In the genomic region with DNA sequence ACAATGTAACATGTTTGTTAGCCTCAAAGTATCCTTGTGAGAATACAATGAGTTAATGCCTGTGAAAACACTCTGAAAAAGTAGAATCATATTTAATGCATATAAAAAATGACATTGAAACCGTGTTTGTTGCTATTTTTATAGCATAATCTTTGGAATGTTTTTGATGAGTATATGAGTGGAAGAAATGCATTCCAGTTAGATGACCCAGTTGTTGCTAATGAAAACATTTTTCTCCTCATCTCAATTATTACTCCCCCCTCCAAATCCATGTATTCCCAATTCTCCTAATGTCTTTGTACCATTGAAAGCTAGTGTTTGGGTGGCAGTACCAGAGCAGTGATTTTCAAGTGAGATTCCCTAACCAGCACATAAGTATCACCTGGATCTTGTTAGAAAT, we compare ENCODE assay signal across 19 cellular contexts.
"Had no signal": no experiment of that assay in that cellular context is flagged by ENCODE, and none has a peak within 500 bp of the region (broad histone marks: within the 10 kb centered on the region; RNA-seq: fewer than 3 reads in every experiment).

No MANE protein-coding gene starts in this region.

- FAIRE-seq: kidney, TTC549, urothelium cell line had no signal

- H3K36me3 Mint-ChIP-seq: activated naive CD8-positive, alpha-beta T cell treated with anti-CD3 and anti-CD28 coated beads for 36 hours; mesothelial cell of epicardium had no signal

- H3K27ac ChIP-seq: body of pancreas, esophagus muscularis mucosa, thyroid gland had no signal

- H3K27ac Mint-ChIP-seq: activated naive CD8-positive, alpha-beta T cell treated with anti-CD3 and anti-CD28 coated beads for 36 hours; mesothelial cell of epicardium; nephron; T-helper 2 cell treated with Interferon-gamma antibody and Interleukin-4, amounts not matched to agents 5 μg/mL and 100 μg/mL, for 36 hours had no signal

- H3K36me3 ChIP-seq: esophagus muscularis mucosa, thyroid gland had no signal

- H3K27me3 ChIP-seq: body of pancreas, esophagus muscularis mucosa, thyroid gland had no signal

- H3K4me1 Mint-ChIP-seq: activated naive CD8-positive, alpha-beta T cell treated with anti-CD3 and anti-CD28 coated beads for 36 hours; mesothelial cell of epicardium had no signal

- H3K4me1 ChIP-seq: body of pancreas, esophagus muscularis mucosa, thyroid gland had no signal

- H3K4me3 ChIP-seq: body of pancreas, esophagus muscularis mucosa, thyroid gland had no signal

- H3K27me3 Mint-ChIP-seq: activated naive CD8-positive, alpha-beta T cell treated with anti-CD3 and anti-CD28 coated beads for 36 hours had no signal

- H3K9me3 Mint-ChIP-seq: activated naive CD8-positive, alpha-beta T cell treated with anti-CD3 and anti-CD28 coated beads for 36 hours; T-helper 2 cell treated with Interferon-gamma antibody and Interleukin-4, amounts not matched to agents 5 μg/mL and 100 μg/mL, for 36 hours had no signal

- DNase-seq: activated CD4-positive, alpha-beta T cell treated with anti-CD3 and anti-CD28 coated beads, Interleukin-2, amount 50 U/mL, for 4 hours; activated naive CD8-positive, alpha-beta T cell treated with anti-CD3 and anti-CD28 coated beads for 36 hours; amygdala; body of pancreas; caudate nucleus; cortex of kidney; effector CD4-positive, alpha-beta T cell; foreskin melanocyte; kidney; posterior cingulate gyrus; retina; stimulated activated naive CD4-positive, alpha-beta T cell treated with Interleukin-2 at 50 U/mL for 16 hours; thyroid gland had no signal

- H3K4me3 Mint-ChIP-seq: activated naive CD8-positive, alpha-beta T cell treated with anti-CD3 and anti-CD28 coated beads for 36 hours; mesothelial cell of epicardium; nephron; T-helper 2 cell treated with Interferon-gamma antibody and Interleukin-4, amounts not matched to agents 5 μg/mL and 100 μg/mL, for 36 hours had no signal

- H3K9me3 ChIP-seq: body of pancreas, esophagus muscularis mucosa, thyroid gland had no signal
